In genomic region chr2:88172882-88173281, GRCh38 we compare ENCODE assay signal across 24 cellular contexts. TPM values are rescaled to one million over a fixed set of nuclear protein-coding genes. Genes with fewer than 3 reads are reported as not detected.
"Had no signal": no experiment of that assay in that cellular context is flagged by ENCODE, and none has a peak within 500 bp of the region (broad histone marks: within the 10 kb centered on the region; RNA-seq: fewer than 3 reads in every experiment).

No MANE protein-coding gene starts in this region.

- DNase-seq: Kasumi-1, MM.1S, NCI-H1092 treated with DMSO at 0.1 percent for 48 hours, NCI-H1436, NCI-H187, NCI-H2029, NCI-H2081 treated with DMSO at 0.1 percent for 48 hours, NCI-H2171 treated with DMSO at 0.1 percent for 48 hours, NCI-H2227 treated with DMSO at 0.1 percent for 48 hours, NCI-H524, NCI-H526 treated with DMSO at 0.1 percent for 48 hours, NCI-H748 treated with DMSO at 0.1 percent for 48 hours, SHP77, SK-N-SH had no signal

- H3K27ac ChIP-seq: HL-60, KMS-11, RWPE1 had no signal

- H3K9me3 ChIP-seq: SK-N-SH had no signal

- H3K9ac ChIP-seq: KMS-11, SK-N-SH had no signal

- H3K27me3 Mint-ChIP-seq: IgD-negative memory B cell had no signal

- ATAC-seq: K562, Panc1 had no signal

- H3K4me2 ChIP-seq: KMS-11, SK-N-SH had no signal

- FAIRE-seq: HTR-8/SVneo, K562 had no signal

- H3K4me3 ChIP-seq: K562 had no signal

RNA-seq across cellular contexts. Expression of gene THNSL2, which starts 2.7 kb away (rescaled TPM):
- total RNA-seq: K562, M059J had no signal
- polyA plus RNA-seq: K562, SK-N-SH had no signal

RNA-seq across cellular contexts. Expression of gene FABP1, which starts 45.0 kb away (rescaled TPM):
- total RNA-seq: M059J, NCI-H460, SK-MEL-5 had no signal
- polyA plus RNA-seq: IgD-negative memory B cell, K562, SK-N-SH had no signal
